11 cellular contexts compared by ENCODE assay signal in genomic region chr6:144314003-144314485, GRCh38. TPM values are rescaled to one million over a fixed set of nuclear protein-coding genes. Genes with fewer than 3 reads are reported as not detected.
DNase-seq lines count a peak whose midpoint lies in the region; ATAC-seq and TF ChIP-seq lines count a peak whose summit lies in the region.
"Had no signal": no experiment of that assay in that cellular context is flagged by ENCODE, and none has a peak within 500 bp of the region (broad histone marks: within the 10 kb centered on the region; RNA-seq: fewer than 3 reads in every experiment).

No MANE protein-coding gene starts in this region.

- no peaks in the 10 kb centered on the region for H3K9me3 ChIP-seq in body of pancreas
- H3K9me3 ChIP-seq: BLaER1 treated with 17β-estradiol and CSF1 and Interleukin-3, amounts not matched to agents 10 nM and 100 nM had no signal

- intact Hi-C loops in body of pancreas (cut with DNase I), result no loop called here
- intact Hi-C loops in left ventricle myocardium superior (cut with micrococcal nuclease), result no loop called here

- H3K27ac ChIP-seq in body of pancreas, result peak overlapping the region in 3 of 4 donors; percentile 35 to 68 (median 50)
- H3K27ac ChIP-seq: BLaER1 treated with 17β-estradiol and CSF1 and Interleukin-3, amounts not matched to agents 10 nM and 100 nM had no signal

- H3K36me3 ChIP-seq in body of pancreas (replicated peaks in 1 of 2; ENCODE audit: insufficient read depth in 1 of 2, low read depth in 2 of 2), result no peaks in the 10 kb centered on the region

- peak; percentile 97 for DNase-seq in Caki2 (ENCODE audit: low read depth)
- DNase-seq in body of pancreas, result peak; percentile 33 to 52 (median 40)
- peak; percentile 74 for DNase-seq in left ventricle myocardium superior
- DNase-seq in pulmonary artery endothelial cell (ENCODE audit: low read depth, low spot score), result peak; percentile 45
- no peak for DNase-seq in T-helper 2 cell
- DNase-seq in NCI-H1092 treated with DMSO at 0.1 percent for 48 hours (lab: John Stamatoyannopoulos, UW), result no peak
- DNase-seq in NCI-H1436 (lab: John Stamatoyannopoulos, UW), result no peak
- DNase-seq: activated CD8-positive, alpha-beta memory T cell treated with anti-CD3 and anti-CD28 coated beads, Interleukin-2, amount 50 U/mL, for 48 hours; NCI-H2029 had no signal

- H3K4me1 ChIP-seq in body of pancreas, result peaks cover 68% of the 10 kb centered on the region

- no peak for TF ChIP-seq POLR2A in body of pancreas (IDR thresholded peaks at IDR 0.05)

- H3K4me3 ChIP-seq in body of pancreas, result no peak overlapping the region
- H3K4me3 ChIP-seq: BLaER1 treated with 17β-estradiol and CSF1 and Interleukin-3, amounts not matched to agents 10 nM and 100 nM had no signal

- TF ChIP-seq CTCF in body of pancreas (IDR thresholded peaks at IDR 0.05), result no peak

- peak; percentile 51 for ATAC-seq in body of pancreas
- peak; percentile 92 for ATAC-seq in left ventricle myocardium superior
- no peak for ATAC-seq in GM21576 (IDR thresholded peaks at IDR 0.05; ENCODE audit: unreplicated experiment)

- in situ Hi-C loops in Caki2 (cut with HindIII; ENCODE audit: low pct_unique_long_range_greater_than_20kb, low sequenced_read_pairs), result no loop called here

- H3K27me3 ChIP-seq in body of pancreas, result no peaks in the 10 kb centered on the region

- 47 to 50% methylated on average over 5 of the region's 5 CpGs for WGBS in body of pancreas, 2 donors

RNA-seq across cellular contexts. Expression of gene UTRN, which starts 28.9 kb away (rescaled TPM):
- 38.2 and 38.5 TPM in 2 replicates for total RNA-seq in Caki2 (2014; rRNA removed; shearing (Covaris generic); ENCODE audit: low replicate concordance)
- total RNA-seq in body of pancreas (100 to 1,000 TPM; 112 to 133 TPM), left ventricle myocardium superior (72.0 TPM), pulmonary artery endothelial cell (229 and 250 TPM in 2 replicates)

Comparison
In these comparisons a context has a peak if more than half of its experiments do, and no peak if none do; other contexts are left out.
1. DNase-seq: peak in Caki2 (single experiment), body of pancreas (4 of 4), left ventricle myocardium superior (single experiment) and pulmonary artery endothelial cell (single experiment); none in T-helper 2 cell (0 of 5), NCI-H1092 treated with DMSO at 0.1 percent for 48 hours (single experiment) and NCI-H1436 (single experiment).